10 cellular contexts compared by ENCODE assay signal in the genomic region with DNA sequence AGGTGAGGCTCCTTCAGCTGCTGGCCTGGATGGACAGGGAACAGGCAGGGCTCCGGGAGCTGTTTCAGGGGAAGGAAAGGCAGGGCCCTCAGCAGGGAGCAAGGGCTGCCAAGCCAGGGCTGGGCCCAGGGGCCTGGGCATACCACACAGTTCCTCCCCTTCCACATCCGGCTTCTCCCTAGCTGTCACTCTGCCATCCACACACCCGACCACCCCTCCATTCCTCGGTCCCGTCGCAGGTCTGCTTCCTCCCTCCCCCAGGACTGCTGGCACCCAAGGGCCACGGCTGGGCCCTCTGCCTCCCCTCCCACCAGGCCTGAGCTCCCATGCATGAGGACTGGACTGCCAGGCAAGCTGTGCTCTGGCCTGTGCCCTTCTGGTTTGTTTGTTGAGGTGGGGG. TPM values are rescaled to one million over a fixed set of nuclear protein-coding genes. Genes with fewer than 3 reads are reported as not detected.
DNase-seq lines count a peak whose midpoint lies in the region; ATAC-seq and TF ChIP-seq lines count a peak whose summit lies in the region.
"Had no signal": no experiment of that assay in that cellular context is flagged by ENCODE, and none has a peak within 500 bp of the region (broad histone marks: within the 10 kb centered on the region; RNA-seq: fewer than 3 reads in every experiment).

No MANE protein-coding gene starts in this region.

- H3K4me1 ChIP-seq in HUES64 (ENCODE audit: insufficient read depth, low read length) (0 out of 2 replicates have a peak, but pooled peaks cover 5% of the 10 kb centered on the region), right cardiac atrium (ENCODE audit: control insufficient read depth, insufficient read depth, low read length) (peaks cover 17% of the 10 kb centered on the region), spleen (peaks cover 29 to 75% (median 47%) of the 10 kb centered on the region in 6 donors)

- H3K27me3 ChIP-seq in HUES64 (ENCODE audit: insufficient read depth, low read length) (no peaks in the 10 kb centered on the region), right cardiac atrium (ENCODE audit: control insufficient read depth, insufficient read depth) (no peaks in the 10 kb centered on the region), spleen (replicated peaks in 1 of 7) (no peaks in the 10 kb centered on the region)

- no peak for TF ChIP-seq POLR2A in spleen (IDR thresholded peaks at IDR 0.05)

- H3K9ac ChIP-seq in HUES64 (ENCODE audit: low read depth, low read length) = 0 out of 2 replicates have a peak overlapping the region, but pooled peaks have one; percentile 16

- H3K9me3 Mint-ChIP-seq in activated T-helper 1 cell treated with anti-CD3 and anti-CD28 coated beads, Interleukin-12 subunit alpha, Interleukin-12 subunit beta, Interleukin-2, Interleukin-4 antibody, amounts not matched to agents 30 ng/mL and 10 ng/mL and 1 ng/mL, durations not matched to agents 14 hours and 24 hours and 36 hours = no peaks in the 10 kb centered on the region

- peaks cover 22% of the 10 kb centered on the region for H3K4me1 Mint-ChIP-seq in activated T-helper 1 cell treated with anti-CD3 and anti-CD28 coated beads, Interleukin-12 subunit alpha, Interleukin-12 subunit beta, Interleukin-2, Interleukin-4 antibody, amounts not matched to agents 30 ng/mL and 10 ng/mL and 1 ng/mL, durations not matched to agents 14 hours and 24 hours and 36 hours (ENCODE audit: low read depth)

- H3K4me3 ChIP-seq in HUES64 (ENCODE audit: low read length) (no peak overlapping the region), right cardiac atrium (ENCODE audit: low read length) (no peak overlapping the region), spleen (no peak overlapping the region)

- H3K9me3 ChIP-seq in HUES64 (ENCODE audit: insufficient read depth, low read depth, low read length) = no peaks in the 10 kb centered on the region
- no peaks in the 10 kb centered on the region for H3K9me3 ChIP-seq in right cardiac atrium (ENCODE audit: control insufficient read depth, low read length)
- H3K9me3 ChIP-seq in spleen = no peaks in the 10 kb centered on the region

- peak overlapping the region; percentile 69 for H3K4me3 Mint-ChIP-seq in activated T-helper 1 cell treated with anti-CD3 and anti-CD28 coated beads, Interleukin-12 subunit alpha, Interleukin-12 subunit beta, Interleukin-2, Interleukin-4 antibody, amounts not matched to agents 30 ng/mL and 10 ng/mL and 1 ng/mL, durations not matched to agents 14 hours and 24 hours and 36 hours

- TF ChIP-seq CTCF in spleen (IDR thresholded peaks at IDR 0.05 in 8 of 11, conservative IDR thresholded peaks at IDR 0.05 in 3 of 11) = no peak

- peaks cover 26% of the 10 kb centered on the region for H3K36me3 Mint-ChIP-seq in activated T-helper 1 cell treated with anti-CD3 and anti-CD28 coated beads, Interleukin-12 subunit alpha, Interleukin-12 subunit beta, Interleukin-2, Interleukin-4 antibody, amounts not matched to agents 30 ng/mL and 10 ng/mL and 1 ng/mL, durations not matched to agents 14 hours and 24 hours and 36 hours (ENCODE audit: low read depth)

- WGBS in HUES64 = 89% methylated on average over 7 of the region's 7 CpGs
- WGBS in right cardiac atrium = 36% methylated on average over 7 of the region's 7 CpGs
- 11 to 34% (median 28%) methylated on average over 5 to 7 of the region's 7 CpGs for WGBS in spleen, 5 donors

- intact Hi-C loops in activated T-helper 1 cell treated with anti-CD3 and anti-CD28 coated beads, Interleukin-12 subunit alpha, Interleukin-12 subunit beta, Interleukin-2, Interleukin-4 antibody, amounts not matched to agents 30 ng/mL and 10 ng/mL and 1 ng/mL, durations not matched to agents 14 hours and 24 hours and 36 hours (cut with micrococcal nuclease) = loop anchor here (1.0 to 2.0 kb wide), 2 partner anchors 21 to 34 kb away; no protein-coding TSS in a partner anchor
- intact Hi-C loops in right cardiac atrium (cut with DNase I) (loop anchor here in 3 of 4 donors (5.0 to 10.0 kb wide), 3 partner anchors 33 to 100 kb away; a partner anchor contains a TSS), spleen (cut with DNase I; ENCODE audit: low total_unique reads) (no loop called here)

- H3K36me3 ChIP-seq in HUES64 (ENCODE audit: insufficient read depth, low read length) (peaks cover 36% of the 10 kb centered on the region), spleen (peaks cover 4 to 47% (median 35%) of the 10 kb centered on the region in 6 donors)

- H3K27ac ChIP-seq in HUES64 (ENCODE audit: low read depth, low read length) (no peak overlapping the region), right cardiac atrium (ENCODE audit: low read length) (peak overlapping the region; percentile 19), spleen (peak overlapping the region; percentile 54 to 89 (median 76))

- DNase-seq in activated T-helper 1 cell treated with anti-CD3 and anti-CD28 coated beads, Interleukin-12 subunit alpha, Interleukin-12 subunit beta, Interleukin-2, Interleukin-4 antibody, amounts not matched to agents 30 ng/mL and 10 ng/mL and 1 ng/mL, durations not matched to agents 14 hours and 24 hours and 36 hours (ENCODE audit: low spot score) = no peak
- DNase-seq in right cardiac atrium (peak in 2 of 3 donors; percentile 39 to 73), spleen (peak; percentile 77), AG08396 (ENCODE audit: low spot score) (no peak), NCI-H774 (lab: John Stamatoyannopoulos, UW) (no peak)
- DNase-seq: EL had no signal

- ATAC-seq in right cardiac atrium (peak; percentile 41 to 51), GM21786 (IDR thresholded peaks at IDR 0.05; ENCODE audit: unreplicated experiment) (no peak), HG02938 (IDR thresholded peaks at IDR 0.05; ENCODE audit: unreplicated experiment) (no peak)

- no peaks in the 10 kb centered on the region for H3K27me3 Mint-ChIP-seq in activated T-helper 1 cell treated with anti-CD3 and anti-CD28 coated beads, Interleukin-12 subunit alpha, Interleukin-12 subunit beta, Interleukin-2, Interleukin-4 antibody, amounts not matched to agents 30 ng/mL and 10 ng/mL and 1 ng/mL, durations not matched to agents 14 hours and 24 hours and 36 hours (ENCODE audit: insufficient read depth)

- H3K27ac Mint-ChIP-seq in activated T-helper 1 cell treated with anti-CD3 and anti-CD28 coated beads, Interleukin-12 subunit alpha, Interleukin-12 subunit beta, Interleukin-2, Interleukin-4 antibody, amounts not matched to agents 30 ng/mL and 10 ng/mL and 1 ng/mL, durations not matched to agents 14 hours and 24 hours and 36 hours = peak overlapping the region; percentile 82

RNA-seq across cellular contexts. Expression of a gene that starts 24.0 kb away (rescaled TPM):
- 41.4 TPM for polyA plus RNA-seq in HUES64 (2013, experiment 1 of 2)
- 47.2 TPM for polyA plus RNA-seq in HUES64 (2013, experiment 2 of 2)
- 61.6 and 62.7 TPM in 2 replicates for total RNA-seq in activated T-helper 1 cell treated with anti-CD3 and anti-CD28 coated beads, Interleukin-12 subunit alpha, Interleukin-12 subunit beta, Interleukin-2, Interleukin-4 antibody, amounts not matched to agents 30 ng/mL and 10 ng/mL and 1 ng/mL, durations not matched to agents 14 hours and 24 hours and 36 hours
- total RNA-seq in right cardiac atrium (10 to 100 TPM; 34.2 to 46.8 (median 42.9) TPM), spleen (10 to 100 TPM; 17.8 to 26.9 (median 21.8) TPM)
- polyA plus RNA-seq in right cardiac atrium (36.8 TPM), spleen (10 to 100 TPM in 2 of 3 donors, 1 to 10 TPM in 1; 9.6 to 13.8 (median 12.1) TPM)

RNA-seq across cellular contexts. Expression of a gene that starts 38.4 kb away (rescaled TPM):
- 30.9 TPM for polyA plus RNA-seq in HUES64 (2013, experiment 1 of 2)
- polyA plus RNA-seq in HUES64 (2013, experiment 2 of 2) = 25.1 TPM
- 64.7 and 68.4 TPM in 2 replicates for total RNA-seq in activated T-helper 1 cell treated with anti-CD3 and anti-CD28 coated beads, Interleukin-12 subunit alpha, Interleukin-12 subunit beta, Interleukin-2, Interleukin-4 antibody, amounts not matched to agents 30 ng/mL and 10 ng/mL and 1 ng/mL, durations not matched to agents 14 hours and 24 hours and 36 hours
- total RNA-seq in right cardiac atrium (100 to 1,000 TPM in 1 of 4 donors, 10 to 100 TPM in 3; 89.6 to 104 (median 93.5) TPM), spleen (10 to 100 TPM; 34.6 to 73.8 (median 59.0) TPM)
- polyA plus RNA-seq in right cardiac atrium (109 TPM), spleen (10 to 100 TPM; 26.6 to 48.0 (median 44.0) TPM)

RNA-seq across cellular contexts. Expression of a gene that starts 40.2 kb away (rescaled TPM):
- 40.3 TPM for polyA plus RNA-seq in HUES64 (2013, experiment 1 of 2)
- polyA plus RNA-seq in HUES64 (2013, experiment 2 of 2) = 35.9 TPM
- total RNA-seq in activated T-helper 1 cell treated with anti-CD3 and anti-CD28 coated beads, Interleukin-12 subunit alpha, Interleukin-12 subunit beta, Interleukin-2, Interleukin-4 antibody, amounts not matched to agents 30 ng/mL and 10 ng/mL and 1 ng/mL, durations not matched to agents 14 hours and 24 hours and 36 hours = 21.7 and 25.0 TPM in 2 replicates
- 10 to 100 TPM; 23.1 to 31.7 (median 27.1) TPM for total RNA-seq in right cardiac atrium
- polyA plus RNA-seq in right cardiac atrium = 26.6 TPM
- 10 to 100 TPM; 26.3 to 49.0 (median 40.6) TPM for total RNA-seq in spleen
- polyA plus RNA-seq in spleen = 10 to 100 TPM; 40.1 to 58.6 (median 44.9) TPM

RNA-seq across cellular contexts. Expression of a gene that starts 41.5 kb away (rescaled TPM):
- 0.45 TPM for polyA plus RNA-seq in HUES64 (2013, experiment 1 of 2)
- 0.89 TPM for polyA plus RNA-seq in HUES64 (2013, experiment 2 of 2)
- 0.17 TPM in 1 of 2 replicates, not detected in the other for total RNA-seq in activated T-helper 1 cell treated with anti-CD3 and anti-CD28 coated beads, Interleukin-12 subunit alpha, Interleukin-12 subunit beta, Interleukin-2, Interleukin-4 antibody, amounts not matched to agents 30 ng/mL and 10 ng/mL and 1 ng/mL, durations not matched to agents 14 hours and 24 hours and 36 hours
- total RNA-seq in right cardiac atrium (under 1 TPM in 3 of 4 donors, not detected in 1; 0.08 to 0.09 (median 0.08) TPM), spleen (under 1 TPM; 0.17 to 0.33 (median 0.23) TPM)
- polyA plus RNA-seq in right cardiac atrium (0.02 TPM), spleen (under 1 TPM; 0.06 to 0.07 (median 0.06) TPM)
- total RNA-seq: NCI-H460 had no signal

Comparison
In these comparisons a context has a peak if more than half of its experiments do, and no peak if none do; other contexts are left out.
1. DNase-seq: peak in right cardiac atrium (2 of 3) and spleen (single experiment); none in activated T-helper 1 cell treated with anti-CD3 and anti-CD28 coated beads, Interleukin-12 subunit alpha, Interleukin-12 subunit beta, Interleukin-2, Interleukin-4 antibody, amounts not matched to agents 30 ng/mL and 10 ng/mL and 1 ng/mL, durations not matched to agents 14 hours and 24 hours and 36 hours (single experiment), AG08396 (single experiment) and NCI-H774 (single experiment).
2. ATAC-seq: peak in right cardiac atrium (2 of 2); none in GM21786 (single experiment) and HG02938 (single experiment).